In the genomic region with DNA sequence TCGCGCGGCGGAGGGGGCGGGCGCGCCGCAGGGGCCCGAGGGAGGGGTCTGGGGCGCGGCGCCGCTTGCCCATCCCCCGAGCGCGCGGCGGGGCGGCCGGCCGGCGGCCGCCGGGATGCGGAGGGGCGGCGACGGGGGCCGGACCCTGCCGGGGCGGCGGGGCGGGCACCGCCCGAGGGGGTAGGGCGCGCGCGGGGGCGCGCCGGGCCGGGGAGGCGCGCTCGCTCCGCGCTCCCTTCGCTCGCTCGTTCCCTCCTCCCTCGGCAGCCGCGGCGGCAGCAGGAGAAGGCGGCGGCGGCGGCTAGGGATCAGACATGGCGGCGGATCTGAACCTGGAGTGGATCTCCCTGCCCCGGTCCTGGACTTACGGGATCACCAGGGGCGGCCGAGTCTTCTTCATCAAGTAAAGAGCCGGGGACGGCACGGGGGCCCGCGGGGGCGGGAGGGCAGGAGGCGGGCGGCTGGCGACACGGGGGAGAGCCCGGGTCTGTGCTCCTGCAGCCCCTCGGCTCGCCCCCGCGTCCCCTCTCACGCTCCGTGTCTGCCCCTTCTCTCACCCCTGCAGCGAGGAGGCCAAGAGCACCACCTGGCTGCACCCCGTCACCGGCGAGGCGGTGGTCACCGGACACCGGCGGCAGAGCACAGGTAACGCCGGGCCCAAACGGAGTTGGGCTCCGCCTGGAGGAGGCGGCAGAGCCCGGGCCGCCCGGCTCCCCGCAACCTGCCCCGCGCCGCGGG, we compare ENCODE assay signal across 8 cellular contexts. TPM values are rescaled to one million over a fixed set of nuclear protein-coding genes. Genes with fewer than 3 reads are reported as not detected.
DNase-seq lines count a peak whose midpoint lies in the region; ATAC-seq and TF ChIP-seq lines count a peak whose summit lies in the region.

A gene with protein sequence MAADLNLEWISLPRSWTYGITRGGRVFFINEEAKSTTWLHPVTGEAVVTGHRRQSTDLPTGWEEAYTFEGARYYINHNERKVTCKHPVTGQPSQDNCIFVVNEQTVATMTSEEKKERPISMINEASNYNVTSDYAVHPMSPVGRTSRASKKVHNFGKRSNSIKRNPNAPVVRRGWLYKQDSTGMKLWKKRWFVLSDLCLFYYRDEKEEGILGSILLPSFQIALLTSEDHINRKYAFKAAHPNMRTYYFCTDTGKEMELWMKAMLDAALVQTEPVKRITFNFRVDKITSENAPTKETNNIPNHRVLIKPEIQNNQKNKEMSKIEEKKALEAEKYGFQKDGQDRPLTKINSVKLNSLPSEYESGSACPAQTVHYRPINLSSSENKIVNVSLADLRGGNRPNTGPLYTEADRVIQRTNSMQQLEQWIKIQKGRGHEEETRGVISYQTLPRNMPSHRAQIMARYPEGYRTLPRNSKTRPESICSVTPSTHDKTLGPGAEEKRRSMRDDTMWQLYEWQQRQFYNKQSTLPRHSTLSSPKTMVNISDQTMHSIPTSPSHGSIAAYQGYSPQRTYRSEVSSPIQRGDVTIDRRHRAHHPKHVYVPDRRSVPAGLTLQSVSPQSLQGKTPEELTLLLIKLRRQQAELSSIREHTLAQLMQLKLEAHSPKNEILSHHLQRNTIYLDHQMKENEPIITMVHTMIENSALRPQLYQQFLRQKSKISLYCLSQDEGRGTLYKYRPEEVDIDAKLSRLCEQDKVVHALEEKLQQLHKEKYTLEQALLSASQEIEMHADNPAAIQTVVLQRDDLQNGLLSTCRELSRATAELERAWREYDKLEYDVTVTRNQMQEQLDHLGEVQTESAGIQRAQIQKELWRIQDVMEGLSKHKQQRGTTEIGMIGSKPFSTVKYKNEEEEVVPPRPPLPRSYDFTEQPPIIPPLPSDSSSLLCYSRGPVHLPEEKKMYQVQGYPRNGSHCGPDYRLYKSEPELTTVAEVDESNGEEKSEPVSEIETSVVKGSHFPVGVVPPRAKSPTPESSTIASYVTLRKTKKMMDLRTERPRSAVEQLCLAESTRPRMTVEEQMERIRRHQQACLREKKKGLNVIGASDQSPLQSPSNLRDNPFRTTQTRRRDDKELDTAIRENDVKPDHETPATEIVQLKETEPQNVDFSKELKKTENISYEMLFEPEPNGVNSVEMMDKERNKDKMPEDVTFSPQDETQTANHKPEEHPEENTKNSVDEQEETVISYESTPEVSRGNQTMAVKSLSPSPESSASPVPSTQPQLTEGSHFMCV (plus strand): TSS at position 248 of the 738 bp plus-strand sequence. CDS start 67 bp downstream, at position 315.

- H3K27me3 ChIP-seq in fibroblast of lung (ENCODE audit: control insufficient read depth, insufficient read depth, low read length) (no peaks in the 10 kb centered on the region), muscle layer of colon (ENCODE audit: control insufficient read depth in 1 of 2, insufficient read depth in 2 of 2, low read length in 2 of 2) (no peaks in the 10 kb centered on the region), subcutaneous abdominal adipose tissue (ENCODE audit: control insufficient read depth in 5 of 5, insufficient read depth in 4 of 5, low read length in 5 of 5) (no peaks in the 10 kb centered on the region)

- intact Hi-C loops in activated T-helper 1 cell treated with anti-CD3 and anti-CD28 coated beads, Interleukin-12 subunit alpha, Interleukin-12 subunit beta, Interleukin-2, Interleukin-4 antibody, amounts not matched to agents 30 ng/mL and 10 ng/mL and 1 ng/mL, durations not matched to agents 14 hours and 24 hours and 36 hours (cut with micrococcal nuclease) = no loop called here

- H3K4me2 ChIP-seq in fibroblast of lung (ENCODE audit: extremely low read depth, insufficient read depth, low read length) = peak within 1 kb of the TSS; percentile 69

- peaks cover 14% of the 10 kb centered on the region for H3K9me3 Mint-ChIP-seq in activated T-helper 1 cell treated with anti-CD3 and anti-CD28 coated beads, Interleukin-12 subunit alpha, Interleukin-12 subunit beta, Interleukin-2, Interleukin-4 antibody, amounts not matched to agents 30 ng/mL and 10 ng/mL and 1 ng/mL, durations not matched to agents 14 hours and 24 hours and 36 hours

- ATAC-seq in HG02678 (IDR thresholded peaks at IDR 0.05; ENCODE audit: unreplicated experiment) (peak; percentile 50), HG03108 (IDR thresholded peaks at IDR 0.05; ENCODE audit: unreplicated experiment) (no peak)

- H3K36me3 Mint-ChIP-seq in activated T-helper 1 cell treated with anti-CD3 and anti-CD28 coated beads, Interleukin-12 subunit alpha, Interleukin-12 subunit beta, Interleukin-2, Interleukin-4 antibody, amounts not matched to agents 30 ng/mL and 10 ng/mL and 1 ng/mL, durations not matched to agents 14 hours and 24 hours and 36 hours (ENCODE audit: low read depth) = no peaks in the 10 kb centered on the region

- H3K36me3 ChIP-seq in fibroblast of lung (ENCODE audit: control insufficient read depth, insufficient read depth, low read length) (no peaks in the 10 kb centered on the region), muscle layer of colon (ENCODE audit: insufficient read depth, low read length) (no peaks in the 10 kb centered on the region), subcutaneous abdominal adipose tissue (ENCODE audit: control insufficient read depth in 5 of 5, insufficient read depth in 5 of 5, low read length in 5 of 5) (no peaks in the 10 kb centered on the region)

- H3K9me3 ChIP-seq in fibroblast of lung (ENCODE audit: control insufficient read depth, insufficient read depth, low read depth, low read length) (no peaks in the 10 kb centered on the region), muscle layer of colon (ENCODE audit: low read length) (no peaks in the 10 kb centered on the region), subcutaneous abdominal adipose tissue (ENCODE audit: control insufficient read depth in 5 of 5, low read length in 5 of 5) (peaks cover 0 to 13% (median 7%) of the 10 kb centered on the region in 5 donors)

- H3K27me3 Mint-ChIP-seq in activated T-helper 1 cell treated with anti-CD3 and anti-CD28 coated beads, Interleukin-12 subunit alpha, Interleukin-12 subunit beta, Interleukin-2, Interleukin-4 antibody, amounts not matched to agents 30 ng/mL and 10 ng/mL and 1 ng/mL, durations not matched to agents 14 hours and 24 hours and 36 hours (ENCODE audit: insufficient read depth) = peaks cover 48% of the 10 kb centered on the region

- DNase-seq in DMS153 (lab: John Stamatoyannopoulos, UW) = peak; percentile 43
- DNase-seq in NCI-H774 (lab: John Stamatoyannopoulos, UW) = peak; percentile 80
- no peak for DNase-seq in activated T-helper 1 cell treated with anti-CD3 and anti-CD28 coated beads, Interleukin-12 subunit alpha, Interleukin-12 subunit beta, Interleukin-2, Interleukin-4 antibody, amounts not matched to agents 30 ng/mL and 10 ng/mL and 1 ng/mL, durations not matched to agents 14 hours and 24 hours and 36 hours (ENCODE audit: low spot score)
- peak; percentile 64 to 72 for DNase-seq in fibroblast of lung (ENCODE audit: low read depth in 2 of 2)

- peaks cover 22% of the 10 kb centered on the region for H3K79me2 ChIP-seq in fibroblast of lung (ENCODE audit: control insufficient read depth, insufficient read depth, low read length)

- TF ChIP-seq CTCF in fibroblast of lung (conservative IDR thresholded peaks at IDR 0.05 in 1 of 2, IDR thresholded peaks at IDR 0.05 in 1 of 2; ENCODE audit: low read depth in 1 of 2, low read length in 2 of 2) = no peak

- H3K9ac ChIP-seq in fibroblast of lung (ENCODE audit: insufficient read depth, low read length) (peak within 1 kb of the TSS; percentile 83), muscle layer of colon (ENCODE audit: low read length) (peak within 1 kb of the TSS; percentile 61), subcutaneous abdominal adipose tissue (ENCODE audit: low read length in 5 of 5) (peak within 1 kb of the TSS; percentile 59 to 86 (median 76))

- H4K20me1 ChIP-seq in fibroblast of lung (ENCODE audit: control insufficient read depth, extremely low read depth, insufficient read depth, low read length) = no peaks in the 10 kb centered on the region

- H2AFZ ChIP-seq in fibroblast of lung (ENCODE audit: low read length) = peak within 1 kb of the TSS; percentile 86

- no peaks in the 10 kb centered on the region for H3K4me1 ChIP-seq in fibroblast of lung (ENCODE audit: control insufficient read depth, extremely low read depth, insufficient read depth, low read length)
- H3K4me1 ChIP-seq in muscle layer of colon (ENCODE audit: insufficient read depth, low read length) = peaks cover 5% of the 10 kb centered on the region
- H3K4me1 ChIP-seq in subcutaneous abdominal adipose tissue (ENCODE audit: control insufficient read depth in 5 of 5, insufficient read depth in 5 of 5, low read length in 5 of 5) = peaks cover 0 to 18% (median 14%) of the 10 kb centered on the region in 5 donors

- H3K27ac ChIP-seq in fibroblast of lung (ENCODE audit: insufficient read depth, low read length) (peak within 1 kb of the TSS; percentile 69), muscle layer of colon (ENCODE audit: low read depth, low read length) (peak within 1 kb of the TSS; percentile 70), subcutaneous abdominal adipose tissue (ENCODE audit: low read depth, low read length) (peak within 1 kb of the TSS; percentile 86)

- peak within 1 kb of the TSS; percentile 34 for H3K27ac Mint-ChIP-seq in activated T-helper 1 cell treated with anti-CD3 and anti-CD28 coated beads, Interleukin-12 subunit alpha, Interleukin-12 subunit beta, Interleukin-2, Interleukin-4 antibody, amounts not matched to agents 30 ng/mL and 10 ng/mL and 1 ng/mL, durations not matched to agents 14 hours and 24 hours and 36 hours

- peaks cover 14% of the 10 kb centered on the region for H3K4me1 Mint-ChIP-seq in activated T-helper 1 cell treated with anti-CD3 and anti-CD28 coated beads, Interleukin-12 subunit alpha, Interleukin-12 subunit beta, Interleukin-2, Interleukin-4 antibody, amounts not matched to agents 30 ng/mL and 10 ng/mL and 1 ng/mL, durations not matched to agents 14 hours and 24 hours and 36 hours (ENCODE audit: low read depth)

- peak within 1 kb of the TSS; percentile 87 to 97 (median 94) for H3K4me3 ChIP-seq in fibroblast of lung (replicated peaks in 1 of 4; ENCODE audit: control extremely low read depth in 1 of 4, insufficient read depth in 1 of 4, low read depth in 3 of 4, low read length in 4 of 4)
- H3K4me3 ChIP-seq in muscle layer of colon (ENCODE audit: low read depth in 1 of 2, low read length in 2 of 2) = peak within 1 kb of the TSS; percentile 87 to 90
- peak within 1 kb of the TSS; percentile 87 to 93 (median 89) for H3K4me3 ChIP-seq in subcutaneous abdominal adipose tissue (ENCODE audit: low read depth in 1 of 5, low read length in 5 of 5)

- H3K4me3 Mint-ChIP-seq in activated T-helper 1 cell treated with anti-CD3 and anti-CD28 coated beads, Interleukin-12 subunit alpha, Interleukin-12 subunit beta, Interleukin-2, Interleukin-4 antibody, amounts not matched to agents 30 ng/mL and 10 ng/mL and 1 ng/mL, durations not matched to agents 14 hours and 24 hours and 36 hours = peak within 1 kb of the TSS; percentile 84

RNA-seq across cellular contexts. Expression of the gene that starts here (rescaled TPM):
- 2.0 and 2.4 TPM in 2 replicates for total RNA-seq in activated T-helper 1 cell treated with anti-CD3 and anti-CD28 coated beads, Interleukin-12 subunit alpha, Interleukin-12 subunit beta, Interleukin-2, Interleukin-4 antibody, amounts not matched to agents 30 ng/mL and 10 ng/mL and 1 ng/mL, durations not matched to agents 14 hours and 24 hours and 36 hours
- total RNA-seq in fibroblast of lung = 29.8 and 50.4 TPM in 2 replicates
- 11.7 and 15.5 TPM in 2 replicates for polyA plus RNA-seq in fibroblast of lung
- polyA plus RNA-seq in fibroblast of lung (2012) = 12.7 and 18.8 TPM in 2 replicates
- 1.3 and 5.7 TPM in 2 replicates for polyA minus RNA-seq in fibroblast of lung (ENCODE audit: low replicate concordance)
